15 cellular contexts compared by ENCODE assay signal in the genomic region with DNA sequence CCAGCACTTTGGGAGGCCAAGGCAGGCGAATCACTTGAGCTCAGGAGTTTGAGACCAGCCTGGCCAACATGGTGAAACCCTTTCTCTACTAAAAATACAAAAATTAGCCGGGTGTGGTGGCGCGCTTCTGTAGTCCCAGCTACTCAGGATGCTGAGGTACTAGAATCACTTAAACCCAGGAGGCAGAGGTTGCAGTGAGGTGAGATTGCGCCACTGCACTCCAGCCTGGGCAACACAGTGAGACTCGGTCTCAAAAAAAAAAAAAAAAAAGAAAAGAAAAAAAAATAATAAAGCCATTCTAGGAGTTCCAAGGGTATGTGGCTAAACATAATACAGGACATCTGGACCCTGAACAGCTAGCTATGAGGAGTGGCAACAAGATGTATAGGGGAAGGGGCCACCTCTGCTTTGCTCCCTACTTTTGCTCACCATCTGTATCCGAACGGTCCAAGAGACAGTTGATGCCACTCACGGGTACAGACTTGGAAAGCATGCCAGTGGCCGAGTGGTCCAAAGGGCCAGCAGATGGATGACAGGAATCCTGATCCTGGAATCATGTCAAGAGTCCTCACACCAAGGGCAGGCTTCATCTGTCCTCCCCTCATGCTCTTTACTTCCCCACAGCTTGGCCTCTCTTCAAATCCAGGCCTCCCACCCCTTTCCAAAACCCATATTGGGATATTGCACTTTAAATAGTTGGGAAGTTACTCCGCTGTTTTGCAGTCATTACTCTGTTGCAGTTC. TPM values are rescaled to one million over a fixed set of nuclear protein-coding genes. Genes with fewer than 3 reads are reported as not detected.
"Had no signal": no experiment of that assay in that cellular context is flagged by ENCODE, and none has a peak within 500 bp of the region (broad histone marks: within the 10 kb centered on the region; RNA-seq: fewer than 3 reads in every experiment).

No MANE protein-coding gene starts in this region.

RNA-seq across cellular contexts. Expression of a gene that starts 43.6 kb away (rescaled TPM):
- total RNA-seq: activated CD8-positive, alpha-beta memory T cell treated with anti-CD3 and anti-CD28 coated beads for 36 hours; activated T-cell treated with anti-CD3 and anti-CD28 coated beads, Interleukin-2, amount 50 U/mL, for 4 hours; activated T-helper 2 cell treated with anti-CD3 and anti-CD28 coated beads, Interferon-gamma antibody, Interleukin-2, Interleukin-4, amounts not matched to agents 10 μg/mL and 5 μg/mL and 100 μg/mL, durations not matched to agents 14 hours and 24 hours and 36 hours; adrenal gland; breast epithelium; epithelial cell of proximal tubule; foreskin keratinocyte; glomerular endothelial cell; left lung; mammary epithelial cell; natural killer cell treated with Interleukin-12 subunit alpha and Interleukin-12 subunit beta and Interleukin-15 and Interleukin-18, amount 100 ng/mL, for 72 hours; renal cortical epithelial cell; sigmoid colon; smooth muscle cell; upper lobe of left lung had no signal
- polyA plus RNA-seq: adrenal gland, foreskin keratinocyte had no signal
